ENCODE assay signal across 1 cellular context in genomic region chr6:38610050-38610619, GRCh38.
TF ChIP-seq lines count a peak whose summit lies in the region.

No MANE protein-coding gene starts in this region.

TF ChIP-seq in H1, 55 proteins besides CTCF, POLR2A, EP300 and RAD21 (continued from another document):
- TF ChIP-seq MAFK (IDR thresholded peaks at IDR 0.05; ENCODE audit: low read depth, low read length) (no peak), CHD7 (IDR thresholded peaks at IDR 0.05; ENCODE audit: insufficient replicate concordance, low read length) (no peak), RFX5 (IDR thresholded peaks at IDR 0.05; ENCODE audit: borderline replicate concordance, low read depth, low read length) (no peak), EZH2 (IDR thresholded peaks at IDR 0.05; ENCODE audit: low read depth, low read length, severe bottlenecking) (no peak)
